ENCODE assay signal across 25 cellular contexts in genomic region chr6:63887011-63887751, GRCh38.
DNase-seq lines count a peak whose midpoint lies in the region; ATAC-seq and TF ChIP-seq lines count a peak whose summit lies in the region.
"Had no signal": no experiment of that assay in that cellular context is flagged by ENCODE, and none has a peak within 500 bp of the region (broad histone marks: within the 10 kb centered on the region; RNA-seq: fewer than 3 reads in every experiment).

No MANE protein-coding gene starts in this region.

- H3K9me3 Mint-ChIP-seq in activated T-helper 1 cell treated with anti-CD3 and anti-CD28 coated beads, Interleukin-12 subunit alpha, Interleukin-12 subunit beta, Interleukin-2, Interleukin-4 antibody, amounts not matched to agents 30 ng/mL and 10 ng/mL and 1 ng/mL, durations not matched to agents 14 hours and 24 hours and 36 hours: peaks cover 7% of the 10 kb centered on the region
- H3K9me3 Mint-ChIP-seq: HFFc6; T-helper 2 cell treated with Interferon-gamma antibody and Interleukin-4, amounts not matched to agents 5 μg/mL and 100 μg/mL, for 36 hours had no signal

- TF ChIP-seq CTCF in OCI-LY3 (IDR thresholded peaks at IDR 0.05; ENCODE audit: low read depth, low read length) (no peak), ascending aorta (IDR thresholded peaks at IDR 0.05) (no peak)

- H3K4me1 ChIP-seq in OCI-LY3 (ENCODE audit: low read length): peaks cover 16% of the 10 kb centered on the region
- H3K4me1 ChIP-seq in ascending aorta: no peaks in the 10 kb centered on the region
- H3K4me1 ChIP-seq: BLaER1, Peyer's patch had no signal

- intact Hi-C loops in activated T-helper 1 cell treated with anti-CD3 and anti-CD28 coated beads, Interleukin-12 subunit alpha, Interleukin-12 subunit beta, Interleukin-2, Interleukin-4 antibody, amounts not matched to agents 30 ng/mL and 10 ng/mL and 1 ng/mL, durations not matched to agents 14 hours and 24 hours and 36 hours (cut with micrococcal nuclease): no loop called here
- intact Hi-C loops in ascending aorta (cut with DNase I): no loop called here

- H3K27me3 Mint-ChIP-seq in activated T-helper 1 cell treated with anti-CD3 and anti-CD28 coated beads, Interleukin-12 subunit alpha, Interleukin-12 subunit beta, Interleukin-2, Interleukin-4 antibody, amounts not matched to agents 30 ng/mL and 10 ng/mL and 1 ng/mL, durations not matched to agents 14 hours and 24 hours and 36 hours (ENCODE audit: insufficient read depth): no peaks in the 10 kb centered on the region
- H3K27me3 Mint-ChIP-seq: CD4-positive, CD25-positive, alpha-beta regulatory T cell had no signal

- H3K36me3 ChIP-seq in OCI-LY3 (replicated peaks; ENCODE audit: low read depth, low read length) (no peaks in the 10 kb centered on the region), ascending aorta (no peaks in the 10 kb centered on the region)
- H3K36me3 ChIP-seq: BLaER1, Peyer's patch had no signal

- ATAC-seq in GM18861 (IDR thresholded peaks at IDR 0.05; ENCODE audit: unreplicated experiment) (peak; percentile 88), HG03060 (IDR thresholded peaks at IDR 0.05; ENCODE audit: low read depth, unreplicated experiment) (peak; percentile 47), HG03432 (IDR thresholded peaks at IDR 0.05; ENCODE audit: unreplicated experiment) (peak; percentile 57)

- no peaks in the 10 kb centered on the region for H3K36me3 Mint-ChIP-seq in activated T-helper 1 cell treated with anti-CD3 and anti-CD28 coated beads, Interleukin-12 subunit alpha, Interleukin-12 subunit beta, Interleukin-2, Interleukin-4 antibody, amounts not matched to agents 30 ng/mL and 10 ng/mL and 1 ng/mL, durations not matched to agents 14 hours and 24 hours and 36 hours (ENCODE audit: low read depth)
- H3K36me3 Mint-ChIP-seq: CD4-positive, CD25-positive, alpha-beta regulatory T cell had no signal

- H3K4me2 ChIP-seq in OCI-LY3 (ENCODE audit: low read length): peak overlapping the region; percentile 16
- H3K4me2 ChIP-seq: BLaER1 had no signal

- H3K27ac ChIP-seq in OCI-LY3 (ENCODE audit: low read length) (no peak overlapping the region), ascending aorta (no peak overlapping the region)
- H3K27ac ChIP-seq: BLaER1, Peyer's patch had no signal

- DNase-seq in NCI-H187 treated with DMSO at 0.1 percent for 48 hours (lab: John Stamatoyannopoulos, UW) (no peak), ascending aorta (ENCODE audit: low spot score in 2 of 2) (no peak), DMS53 treated with DMSO at 0.1 percent for 48 hours (lab: John Stamatoyannopoulos, UW; ENCODE audit: unreplicated experiment) (no peak)
- no peak for DNase-seq in activated T-helper 1 cell treated with anti-CD3 and anti-CD28 coated beads, Interleukin-12 subunit alpha, Interleukin-12 subunit beta, Interleukin-2, Interleukin-4 antibody, amounts not matched to agents 30 ng/mL and 10 ng/mL and 1 ng/mL, durations not matched to agents 14 hours and 24 hours and 36 hours (ENCODE audit: low spot score)
- DNase-seq: CD4-positive, CD25-positive, alpha-beta regulatory T cell; DMS153; H9; HFFc6; Kasumi-1; NCI-H1105; NCI-H1436 treated with DMSO at 0.1 percent for 48 hours; NCI-H1930; NCI-H446; NCI-H526; NCI-H82; OCI-M1; Peyer's patch; SHP77 treated with DMSO at 0.1 percent for 48 hours; T-helper 1 cell had no signal

- no peaks in the 10 kb centered on the region for H3K27me3 ChIP-seq in OCI-LY3 (ENCODE audit: low read depth, low read length)
- H3K27me3 ChIP-seq in ascending aorta: no peaks in the 10 kb centered on the region
- H3K27me3 ChIP-seq: BLaER1, Peyer's patch had no signal

- no peaks in the 10 kb centered on the region for H4K20me1 ChIP-seq in OCI-LY3 (ENCODE audit: insufficient read depth, low read length)
- H4K20me1 ChIP-seq: BLaER1 had no signal

- H3K4me3 Mint-ChIP-seq in activated T-helper 1 cell treated with anti-CD3 and anti-CD28 coated beads, Interleukin-12 subunit alpha, Interleukin-12 subunit beta, Interleukin-2, Interleukin-4 antibody, amounts not matched to agents 30 ng/mL and 10 ng/mL and 1 ng/mL, durations not matched to agents 14 hours and 24 hours and 36 hours: no peak overlapping the region
- H3K4me3 Mint-ChIP-seq: CD4-positive, CD25-positive, alpha-beta regulatory T cell; H9; HFFc6; T-helper 2 cell treated with Interferon-gamma antibody and Interleukin-4, amounts not matched to agents 5 μg/mL and 100 μg/mL, for 36 hours had no signal

- H3K4me3 ChIP-seq in OCI-LY3 (ENCODE audit: low read length): no peak overlapping the region
- H3K4me3 ChIP-seq in ascending aorta: no peak overlapping the region
- H3K4me3 ChIP-seq: BLaER1, Peyer's patch had no signal

- no peaks in the 10 kb centered on the region for H3K79me2 ChIP-seq in OCI-LY3 (ENCODE audit: low read length)

- H3K27ac Mint-ChIP-seq in activated T-helper 1 cell treated with anti-CD3 and anti-CD28 coated beads, Interleukin-12 subunit alpha, Interleukin-12 subunit beta, Interleukin-2, Interleukin-4 antibody, amounts not matched to agents 30 ng/mL and 10 ng/mL and 1 ng/mL, durations not matched to agents 14 hours and 24 hours and 36 hours: no peak overlapping the region
- H3K27ac Mint-ChIP-seq: CD4-positive, CD25-positive, alpha-beta regulatory T cell; H9; HFFc6; T-helper 2 cell treated with Interferon-gamma antibody and Interleukin-4, amounts not matched to agents 5 μg/mL and 100 μg/mL, for 36 hours had no signal

- no peak overlapping the region for H3K9ac ChIP-seq in OCI-LY3 (ENCODE audit: low read length)
- H3K9ac ChIP-seq: BLaER1 had no signal

- no peaks in the 10 kb centered on the region for H3K4me1 Mint-ChIP-seq in activated T-helper 1 cell treated with anti-CD3 and anti-CD28 coated beads, Interleukin-12 subunit alpha, Interleukin-12 subunit beta, Interleukin-2, Interleukin-4 antibody, amounts not matched to agents 30 ng/mL and 10 ng/mL and 1 ng/mL, durations not matched to agents 14 hours and 24 hours and 36 hours (ENCODE audit: low read depth)
- H3K4me1 Mint-ChIP-seq: CD4-positive, CD25-positive, alpha-beta regulatory T cell; H9 had no signal

- H3K9me3 ChIP-seq in OCI-LY3 (ENCODE audit: insufficient read depth, low read length) (no peaks in the 10 kb centered on the region), ascending aorta (no peaks in the 10 kb centered on the region)
- H3K9me3 ChIP-seq: BLaER1, Peyer's patch had no signal

- no peak overlapping the region for H2AFZ ChIP-seq in OCI-LY3 (ENCODE audit: low read depth, low read length)
